Comparison of ENCODE assay signal across 23 cellular contexts in genomic region chr22:34943830-34944229, GRCh38.
DNase-seq lines count a peak whose midpoint lies in the region; ATAC-seq and TF ChIP-seq lines count a peak whose summit lies in the region.
"Had no signal": no experiment of that assay in that cellular context is flagged by ENCODE, and none has a peak within 500 bp of the region (broad histone marks: within the 10 kb centered on the region; RNA-seq: fewer than 3 reads in every experiment).

No MANE protein-coding gene starts in this region.

- POLR2A ChIA-PET in PC-3 (lab: Charles Lee; ENCODE audit: unreplicated experiment): no interaction called here

- TF ChIP-seq CTCF in 22Rv1 (IDR thresholded peaks at IDR 0.05) (peak; percentile 20), GM13977 (IDR thresholded peaks at IDR 0.05; ENCODE audit: extremely low read depth, insufficient read depth, missing control alignments) (peak; percentile 16), PC-3 (conservative IDR thresholded peaks at IDR 0.05; ENCODE audit: low read depth, low read length) (peak; percentile 19; the same call in 1 of the 2 replicates), esophagus squamous epithelium (IDR thresholded peaks at IDR 0.05) (no peak)

- BruUV-seq in PC-3 (replicated peaks; lab: Mats Ljungman, UMichigan): no TSS peak

- H3F3A ChIP-seq in PC-3 (ENCODE audit: low read length, unreplicated experiment): no peaks in the 10 kb centered on the region

- H3K4me3 ChIP-seq in PC-3 (ENCODE audit: low read length) (no peak overlapping the region), esophagus squamous epithelium (no peak overlapping the region)
- H3K4me3 ChIP-seq: BLaER1, coronary artery, Peyer's patch had no signal

- no peaks in the 10 kb centered on the region for H3K4me1 Mint-ChIP-seq in activated T-cell treated with anti-CD3 and anti-CD28 coated beads, Interleukin-2, amount 50 U/mL, for 4 hours (ENCODE audit: low read depth)
- H3K4me1 Mint-ChIP-seq: activated naive CD8-positive, alpha-beta T cell treated with anti-CD3 and anti-CD28 coated beads, Interleukin-2, amount 10 ng/mL, durations not matched to agents 7 days and 5 days; activated T-helper 17 cell treated with anti-CD3 and anti-CD28 coated beads, Interleukin-2, amount 50 U/mL, for 72 hours; brain had no signal

- H3K9me2 ChIP-seq in PC-3 (replicated peaks; ENCODE audit: low read length): no peaks in the 10 kb centered on the region
- H3K9me2 ChIP-seq: SK-N-SH had no signal

- no peak for TF ChIP-seq POLR2A in esophagus squamous epithelium (IDR thresholded peaks at IDR 0.05)

- peaks cover 5% of the 10 kb centered on the region for H3K27me3 Mint-ChIP-seq in activated T-cell treated with anti-CD3 and anti-CD28 coated beads, Interleukin-2, amount 50 U/mL, for 4 hours (ENCODE audit: low read depth)
- H3K27me3 Mint-ChIP-seq: activated naive CD8-positive, alpha-beta T cell treated with anti-CD3 and anti-CD28 coated beads, Interleukin-2, amount 10 ng/mL, durations not matched to agents 7 days and 5 days had no signal

- H3K4me2 ChIP-seq in PC-3 (ENCODE audit: low read length): no peak overlapping the region
- H3K4me2 ChIP-seq: BLaER1, SK-N-SH had no signal

- no peak overlapping the region for H3K9ac ChIP-seq in PC-3 (ENCODE audit: low read length)
- H3K9ac ChIP-seq: BLaER1, parathyroid adenoma, SK-N-SH had no signal

- no peaks in the 10 kb centered on the region for H3K36me3 Mint-ChIP-seq in activated T-cell treated with anti-CD3 and anti-CD28 coated beads, Interleukin-2, amount 50 U/mL, for 4 hours (ENCODE audit: insufficient read depth)
- H3K36me3 Mint-ChIP-seq: activated naive CD8-positive, alpha-beta T cell treated with anti-CD3 and anti-CD28 coated beads, Interleukin-2, amount 10 ng/mL, durations not matched to agents 7 days and 5 days; brain had no signal

- H3K9me3 ChIP-seq in PC-3 (ENCODE audit: low read length) (no peaks in the 10 kb centered on the region), esophagus squamous epithelium (no peaks in the 10 kb centered on the region)
- H3K9me3 ChIP-seq: BLaER1, Peyer's patch, SK-N-SH had no signal

- CTCF ChIA-PET in PC-3 (lab: Charles Lee): interaction anchor here (1.0 kb wide), 1 partner anchor 288 kb away, joined by 3 read pairs; no protein-coding TSS in a partner anchor

- ATAC-seq in PC-3: no peak
- ATAC-seq in activated T-cell treated with anti-CD3 and anti-CD28 coated beads, Interleukin-2, amount 50 U/mL, for 4 hours: no peak
- ATAC-seq: activated CD4-positive, CD25-positive, alpha-beta regulatory T cell treated with anti-CD3 and anti-CD28 coated beads, Interleukin-2, amount 50 U/mL, for 24 hours; activated T-helper 17 cell treated with anti-CD3 and anti-CD28 coated beads, Interleukin-2, amount 50 U/mL, for 72 hours; naive thymus-derived CD8-positive, alpha-beta T cell had no signal

- no peaks in the 10 kb centered on the region for H4K20me1 ChIP-seq in PC-3 (ENCODE audit: low read length)
- H4K20me1 ChIP-seq: BLaER1 had no signal

- H3K27ac ChIP-seq in 22Rv1: no peak overlapping the region
- H3K27ac ChIP-seq in PC-3 (ENCODE audit: low read length): no peak overlapping the region
- H3K27ac ChIP-seq in substantia nigra (ENCODE audit: low read depth, low read length, poor library complexity, severe bottlenecking): no peak overlapping the region
- H3K27ac ChIP-seq in esophagus squamous epithelium: no peak overlapping the region
- H3K27ac ChIP-seq: BLaER1, coronary artery, parathyroid adenoma, Peyer's patch had no signal

- intact Hi-C loops in PC-3 (cut with micrococcal nuclease): no loop called here
- intact Hi-C loops in esophagus squamous epithelium (cut with DNase I): no loop called here

- H3K79me2 ChIP-seq in PC-3 (ENCODE audit: low read length): no peaks in the 10 kb centered on the region
- H3K79me2 ChIP-seq: parathyroid adenoma had no signal

- DNase-seq in GM13977 (ENCODE audit: low spot score) (no peak), PC-3 (no peak), iPS-NIHi7 (ENCODE audit: extremely low spot score) (peak; percentile 33), substantia nigra (lab: John Stamatoyannopoulos, UW) (no peak), esophagus squamous epithelium (lab: John Stamatoyannopoulos, UW) (no peak)
- no peak for DNase-seq in activated CD4-positive, CD25-positive, alpha-beta regulatory T cell treated with anti-CD3 and anti-CD28 coated beads, Interleukin-2, amount 50 U/mL, for 72 hours
- DNase-seq in activated T-cell treated with anti-CD3 and anti-CD28 coated beads, Interleukin-2, amount 50 U/mL, for 4 hours: no peak
- DNase-seq: activated naive CD8-positive, alpha-beta T cell treated with anti-CD3 and anti-CD28 coated beads, Interleukin-2, amount 10 ng/mL, durations not matched to agents 7 days and 5 days; GF-D8; naive thymus-derived CD8-positive, alpha-beta T cell; NCI-H146; NCI-H82; Peyer's patch; SK-N-SH; stimulated activated CD4-positive, alpha-beta T cell treated with anti-CD3 and anti-CD28 coated beads, Interleukin-1b, Interleukin-23, amount 100 ng/mL, for 48 hours had no signal

- H3K4me1 ChIP-seq in PC-3 (ENCODE audit: insufficient read depth, low read length) (no peaks in the 10 kb centered on the region), esophagus squamous epithelium (no peaks in the 10 kb centered on the region)
- H3K4me1 ChIP-seq: BLaER1, parathyroid adenoma, Peyer's patch had no signal

- H2AFZ ChIP-seq in PC-3 (ENCODE audit: low read length): no peak overlapping the region
- H2AFZ ChIP-seq: parathyroid adenoma had no signal

- H3K36me3 ChIP-seq in PC-3 (ENCODE audit: low read depth, low read length): no peaks in the 10 kb centered on the region
- H3K36me3 ChIP-seq in esophagus squamous epithelium: no peaks in the 10 kb centered on the region
- H3K36me3 ChIP-seq: BLaER1, Peyer's patch had no signal

- peaks cover 5% of the 10 kb centered on the region for H3K9me3 Mint-ChIP-seq in activated T-cell treated with anti-CD3 and anti-CD28 coated beads, Interleukin-2, amount 50 U/mL, for 4 hours
- H3K9me3 Mint-ChIP-seq: activated naive CD8-positive, alpha-beta T cell treated with anti-CD3 and anti-CD28 coated beads, Interleukin-2, amount 10 ng/mL, durations not matched to agents 7 days and 5 days had no signal

- in situ Hi-C loops in GM13977 (cut with MboI; ENCODE audit: low pct_unique_long_range_greater_than_20kb, low sequenced_read_pairs, unreplicated experiment): no loop called here

- H3K27me3 ChIP-seq in PC-3 (ENCODE audit: low read length): no peaks in the 10 kb centered on the region
- H3K27me3 ChIP-seq in esophagus squamous epithelium: peaks cover 0 to 4% (median 0%) of the 10 kb centered on the region in 4 donors
- H3K27me3 ChIP-seq: BLaER1, Peyer's patch had no signal

- WGBS in esophagus squamous epithelium, 2 donors: 62 to 74% methylated on average over 2 of the region's 2 CpGs

- no peak overlapping the region for H3K4me3 Mint-ChIP-seq in activated T-cell treated with anti-CD3 and anti-CD28 coated beads, Interleukin-2, amount 50 U/mL, for 4 hours
- H3K4me3 Mint-ChIP-seq: activated naive CD8-positive, alpha-beta T cell treated with anti-CD3 and anti-CD28 coated beads, Interleukin-2, amount 10 ng/mL, durations not matched to agents 7 days and 5 days; activated T-helper 17 cell treated with anti-CD3 and anti-CD28 coated beads, Interleukin-2, amount 50 U/mL, for 72 hours; brain; naive thymus-derived CD8-positive, alpha-beta T cell; stimulated activated naive CD8-positive, alpha-beta T cell treated with anti-CD3 and anti-CD28 coated beads, Interleukin-15, Interleukin-2, amounts not matched to agents 100 ng/mL and 50 ng/mL, for 24 hours had no signal

Comparison
In these comparisons a context has a peak if more than half of its experiments do, and no peak if none do; other contexts are left out.
1. CTCF ChIP-seq: peak in 22Rv1 (single experiment), GM13977 (single experiment) and PC-3 (single experiment); none in esophagus squamous epithelium (0 of 6).